ENCODE assay signal across 8 cellular contexts in genomic region chr11:64759131-64759721, GRCh38. TPM values are rescaled to one million over a fixed set of nuclear protein-coding genes. Genes with fewer than 3 reads are reported as not detected.
DNase-seq lines count a peak whose midpoint lies in the region; ATAC-seq and TF ChIP-seq lines count a peak whose summit lies in the region.
"Had no signal": no experiment of that assay in that cellular context is flagged by ENCODE, and none has a peak within 500 bp of the region (broad histone marks: within the 10 kb centered on the region; RNA-seq: fewer than 3 reads in every experiment).

No MANE protein-coding gene starts in this region.

- no peak for TF ChIP-seq CTCF in GM13977 (IDR thresholded peaks at IDR 0.05; ENCODE audit: extremely low read depth, insufficient read depth, missing control alignments)
- TF ChIP-seq CTCF in neural progenitor cell (IDR thresholded peaks at IDR 0.05): no peak

- H3K4me2 ChIP-seq in neural progenitor cell: peak overlapping the region; percentile 64

- no peak overlapping the region for H3K9ac ChIP-seq in neural progenitor cell

- ATAC-seq in effector memory CD8-positive, alpha-beta T cell (replicated peaks): no peak
- no peak for ATAC-seq in GM21423 (IDR thresholded peaks at IDR 0.05; ENCODE audit: unreplicated experiment)

- H3K4me1 Mint-ChIP-seq in effector memory CD8-positive, alpha-beta T cell (ENCODE audit: low read depth in 2 of 2): peaks cover 31 to 49% of the 10 kb centered on the region in 2 donors
- peaks cover 55% of the 10 kb centered on the region for H3K4me1 Mint-ChIP-seq in neural progenitor cell

- no peaks in the 10 kb centered on the region for H3K27me3 Mint-ChIP-seq in effector memory CD8-positive, alpha-beta T cell
- H3K27me3 Mint-ChIP-seq in neural progenitor cell (ENCODE audit: insufficient read depth, low read depth): peaks cover 26% of the 10 kb centered on the region

- peaks cover 49% of the 10 kb centered on the region for H3F3A ChIP-seq in neural progenitor cell (ENCODE audit: low read depth)

- peaks cover 39% of the 10 kb centered on the region for H3K4me1 ChIP-seq in neural progenitor cell

- peak; percentile 13 for DNase-seq in GM13977 (ENCODE audit: low spot score)
- no peak for DNase-seq in effector memory CD8-positive, alpha-beta T cell
- DNase-seq in neural progenitor cell (ENCODE audit: low spot score): no peak
- DNase-seq in AG08395 (ENCODE audit: low spot score): no peak
- no peak for DNase-seq in stimulated activated naive CD4-positive, alpha-beta T cell treated with Interleukin-2 at 50 U/mL for 16 hours (lab: John Stamatoyannopoulos, UW)
- DNase-seq: effector CD8-positive, alpha-beta T cell; NCI-H1930 had no signal

- H3K36me3 Mint-ChIP-seq in effector memory CD8-positive, alpha-beta T cell (ENCODE audit: insufficient read depth): peaks cover 84% of the 10 kb centered on the region
- peaks cover 8% of the 10 kb centered on the region for H3K36me3 Mint-ChIP-seq in neural progenitor cell

- H3K27ac ChIP-seq in neural progenitor cell: no peak overlapping the region

- H3K9me3 Mint-ChIP-seq in effector memory CD8-positive, alpha-beta T cell: no peaks in the 10 kb centered on the region
- no peaks in the 10 kb centered on the region for H3K9me3 Mint-ChIP-seq in neural progenitor cell

- H3K79me2 ChIP-seq in neural progenitor cell (ENCODE audit: low read depth): no peaks in the 10 kb centered on the region

- no peak overlapping the region for H3K4me3 ChIP-seq in neural progenitor cell

- H3K27me3 ChIP-seq in neural progenitor cell: no peaks in the 10 kb centered on the region

- H3K9me3 ChIP-seq in neural progenitor cell (ENCODE audit: low read depth): no peaks in the 10 kb centered on the region

- peaks cover 43% of the 10 kb centered on the region for H4K20me1 ChIP-seq in neural progenitor cell (ENCODE audit: low read depth)

- peak overlapping the region; percentile 85 to 97 for H3K27ac Mint-ChIP-seq in effector memory CD8-positive, alpha-beta T cell
- H3K27ac Mint-ChIP-seq in neural progenitor cell: peak overlapping the region; percentile 88

- in situ Hi-C loops in GM13977 (cut with MboI; ENCODE audit: low pct_unique_long_range_greater_than_20kb, low sequenced_read_pairs, unreplicated experiment): no loop called here

- peak overlapping the region in 1 of 2 donors; percentile 59 for H3K4me3 Mint-ChIP-seq in effector memory CD8-positive, alpha-beta T cell
- H3K4me3 Mint-ChIP-seq in neural progenitor cell: peak overlapping the region; percentile 77

- no peaks in the 10 kb centered on the region for H3K36me3 ChIP-seq in neural progenitor cell

- H2AFZ ChIP-seq in neural progenitor cell (replicated peaks): no peak overlapping the region

RNA-seq across cellular contexts. Expression of gene PYGM, which starts 0.5 kb away (rescaled TPM):
- 1.4 and 2.2 TPM in 2 replicates for total RNA-seq in neural progenitor cell (ENCODE audit: low replicate concordance)

RNA-seq across cellular contexts. Expression of gene RASGRP2, which starts 15.3 kb away (rescaled TPM):
- 0.06 and 1.8 TPM in 2 replicates for total RNA-seq in neural progenitor cell (ENCODE audit: low replicate concordance)

RNA-seq across cellular contexts. Expression of gene SF1, which starts 19.1 kb away (rescaled TPM):
- total RNA-seq in neural progenitor cell (ENCODE audit: low replicate concordance): 140 and 193 TPM in 2 replicates

RNA-seq across cellular contexts. Expression of gene NRXN2, which starts 36.2 kb away (rescaled TPM):
- 2.2 and 9.2 TPM in 2 replicates for total RNA-seq in neural progenitor cell (ENCODE audit: low replicate concordance)

RNA-seq across cellular contexts. Expression of gene MAP4K2, which starts 43.8 kb away (rescaled TPM):
- total RNA-seq in neural progenitor cell (ENCODE audit: low replicate concordance): 15.8 and 27.7 TPM in 2 replicates
